7 cellular contexts compared by ENCODE assay signal in genomic region chr17:76701471-76701967, GRCh38. TPM values are rescaled to one million over a fixed set of nuclear protein-coding genes. Genes with fewer than 3 reads are reported as not detected.
DNase-seq lines count a peak whose midpoint lies in the region; ATAC-seq and TF ChIP-seq lines count a peak whose summit lies in the region.
"Had no signal": no experiment of that assay in that cellular context is flagged by ENCODE, and none has a peak within 500 bp of the region (broad histone marks: within the 10 kb centered on the region; RNA-seq: fewer than 3 reads in every experiment).

No MANE protein-coding gene starts in this region.

- H3K9me3 ChIP-seq in HUES6 (ENCODE audit: control insufficient read depth, insufficient read depth, low read depth, low read length) (no peaks in the 10 kb centered on the region), fibroblast of lung (ENCODE audit: control insufficient read depth, insufficient read depth, low read depth, low read length) (no peaks in the 10 kb centered on the region), sigmoid colon (no peaks in the 10 kb centered on the region)

- TF ChIP-seq EP300 in sigmoid colon (IDR thresholded peaks at IDR 0.05) = no peak

- peaks cover 40% of the 10 kb centered on the region for H3K4me1 ChIP-seq in HUES6 (ENCODE audit: control insufficient read depth, insufficient read depth, low read length)
- peaks cover 29% of the 10 kb centered on the region for H3K4me1 ChIP-seq in fibroblast of lung (ENCODE audit: control insufficient read depth, extremely low read depth, insufficient read depth, low read length)
- H3K4me1 ChIP-seq in sigmoid colon = peaks cover 0 to 95% (median 88%) of the 10 kb centered on the region in 4 donors

- H3K36me3 ChIP-seq in HUES6 (ENCODE audit: control insufficient read depth, insufficient read depth, low read length) = no peaks in the 10 kb centered on the region
- H3K36me3 ChIP-seq in fibroblast of lung (ENCODE audit: control insufficient read depth, insufficient read depth, low read length) = no peaks in the 10 kb centered on the region
- no peaks in the 10 kb centered on the region for H3K36me3 ChIP-seq in sigmoid colon

- TF ChIP-seq POLR2A in sigmoid colon (IDR thresholded peaks at IDR 0.05) = no peak

- H3K4me3 ChIP-seq in HUES6 (ENCODE audit: low read depth, low read length) (peak overlapping the region; percentile 15; the same call in 1 of the 2 replicates), fibroblast of lung (replicated peaks in 1 of 4; ENCODE audit: control extremely low read depth in 1 of 4, insufficient read depth in 1 of 4, low read depth in 3 of 4, low read length in 4 of 4) (no peak overlapping the region), sigmoid colon (peak overlapping the region in 3 of 4 donors; percentile 6 to 41 (median 39))

- ATAC-seq in GM18498 (IDR thresholded peaks at IDR 0.05; ENCODE audit: unreplicated experiment) = no peak

- no peaks in the 10 kb centered on the region for H4K20me1 ChIP-seq in fibroblast of lung (ENCODE audit: control insufficient read depth, extremely low read depth, insufficient read depth, low read length)

- intact Hi-C loops in sigmoid colon (cut with DNase I) = no loop called here

- 80 to 82% methylated on average over 11 of the region's 11 CpGs for WGBS in sigmoid colon, 2 donors

- TF ChIP-seq CTCF in fibroblast of lung (conservative IDR thresholded peaks at IDR 0.05 in 1 of 2, IDR thresholded peaks at IDR 0.05 in 1 of 2; ENCODE audit: low read depth in 1 of 2, low read length in 2 of 2) (no peak), sigmoid colon (IDR thresholded peaks at IDR 0.05) (no peak)

- in situ Hi-C loops in ACHN (cut with HindIII; ENCODE audit: low pct_ligation_motif_present, low pct_unique_long_range_greater_than_20kb, low sequenced_read_pairs) = no loop called here

- H3K27me3 ChIP-seq in HUES6 (ENCODE audit: control insufficient read depth, insufficient read depth, low read length) (no peaks in the 10 kb centered on the region), fibroblast of lung (ENCODE audit: control insufficient read depth, insufficient read depth, low read length) (no peaks in the 10 kb centered on the region), sigmoid colon (no peaks in the 10 kb centered on the region)

- peak overlapping the region; percentile 94 for H3K4me2 ChIP-seq in fibroblast of lung (ENCODE audit: extremely low read depth, insufficient read depth, low read length)

- H3K79me2 ChIP-seq in fibroblast of lung (ENCODE audit: control insufficient read depth, insufficient read depth, low read length) = peaks cover 84% of the 10 kb centered on the region

- H3K9ac ChIP-seq in HUES6 (ENCODE audit: low read length) = no peak overlapping the region
- H3K9ac ChIP-seq in fibroblast of lung (ENCODE audit: insufficient read depth, low read length) = peak overlapping the region; percentile 61

- no peak for DNase-seq in fibroblast of lung (ENCODE audit: low read depth in 2 of 2)
- DNase-seq in sigmoid colon = no peak
- no peak for DNase-seq in ACHN
- DNase-seq in HuH-7.5 (ENCODE audit: low spot score) = no peak
- DNase-seq: NCI-H1436 treated with DMSO at 0.1 percent for 48 hours had no signal

- H2AFZ ChIP-seq in fibroblast of lung (ENCODE audit: low read length) = no peak overlapping the region

- H3K27ac ChIP-seq in HUES6 (ENCODE audit: low read depth, low read length) = no peak overlapping the region
- H3K27ac ChIP-seq in fibroblast of lung (ENCODE audit: insufficient read depth, low read length) = peak overlapping the region; percentile 83
- H3K27ac ChIP-seq in sigmoid colon = peak overlapping the region; percentile 88 to 98 (median 95)

RNA-seq across cellular contexts. Expression of gene MXRA7, which starts 9.2 kb away (rescaled TPM):
- total RNA-seq in fibroblast of lung = 127 and 142 TPM in 2 replicates
- polyA plus RNA-seq in fibroblast of lung = 215 and 307 TPM in 2 replicates
- 189 and 250 TPM in 2 replicates for polyA plus RNA-seq in fibroblast of lung (2012)
- 200 and 284 TPM in 2 replicates for polyA minus RNA-seq in fibroblast of lung (ENCODE audit: low replicate concordance)
- total RNA-seq in sigmoid colon = 100 to 1,000 TPM; 327 to 428 (median 348) TPM
- 100 to 1,000 TPM in 1 of 3 donors, 10 to 100 TPM in 1, 1 to 10 TPM in 1; 8.3 to 109 (median 35.3) TPM for polyA plus RNA-seq in sigmoid colon

RNA-seq across cellular contexts. Expression of gene JMJD6, which starts 24.9 kb away (rescaled TPM):
- total RNA-seq in fibroblast of lung = 13.6 and 16.2 TPM in 2 replicates
- polyA plus RNA-seq in fibroblast of lung = 16.5 and 17.7 TPM in 2 replicates
- polyA plus RNA-seq in fibroblast of lung (2012) = 36.7 and 39.6 TPM in 2 replicates
- 32.0 and 51.9 TPM in 2 replicates for polyA minus RNA-seq in fibroblast of lung (ENCODE audit: low replicate concordance)
- total RNA-seq in sigmoid colon = 10 to 100 TPM; 21.3 to 37.3 (median 28.9) TPM
- polyA plus RNA-seq in sigmoid colon = 10 to 100 TPM; 24.0 to 28.9 (median 24.8) TPM

RNA-seq across cellular contexts. Expression of gene METTL23, which starts 25.1 kb away (rescaled TPM):
- total RNA-seq in fibroblast of lung (21.1 and 26.4 TPM in 2 replicates), sigmoid colon (10 to 100 TPM; 13.6 to 32.5 (median 20.8) TPM)
- polyA plus RNA-seq in fibroblast of lung (34.5 and 35.1 TPM in 2 replicates), sigmoid colon (10 to 100 TPM; 25.7 to 34.8 (median 33.6) TPM)
- polyA plus RNA-seq in fibroblast of lung (2012) = 28.1 and 31.8 TPM in 2 replicates
- 9.5 and 15.8 TPM in 2 replicates for polyA minus RNA-seq in fibroblast of lung (ENCODE audit: low replicate concordance)

RNA-seq across cellular contexts. Expression of gene SRSF2, which starts 35.6 kb away (rescaled TPM):
- 59.6 and 77.5 TPM in 2 replicates for total RNA-seq in fibroblast of lung
- polyA plus RNA-seq in fibroblast of lung = 203 and 238 TPM in 2 replicates
- polyA plus RNA-seq in fibroblast of lung (2012) = 156 and 211 TPM in 2 replicates
- 72.2 and 86.0 TPM in 2 replicates for polyA minus RNA-seq in fibroblast of lung (ENCODE audit: low replicate concordance)
- total RNA-seq in sigmoid colon = 100 to 1,000 TPM; 123 to 229 (median 129) TPM
- 100 to 1,000 TPM in 2 of 3 donors, 10 to 100 TPM in 1; 87.9 to 187 (median 107) TPM for polyA plus RNA-seq in sigmoid colon

RNA-seq across cellular contexts. Expression of gene MFSD11, which starts 36.4 kb away (rescaled TPM):
- total RNA-seq in fibroblast of lung (15.7 and 31.4 TPM in 2 replicates), sigmoid colon (10 to 100 TPM; 27.5 to 46.2 (median 41.7) TPM)
- polyA plus RNA-seq in fibroblast of lung (20.1 and 22.4 TPM in 2 replicates), sigmoid colon (10 to 100 TPM in 1 of 3 donors, 1 to 10 TPM in 2; 6.6 to 22.1 (median 6.9) TPM)
- polyA plus RNA-seq in fibroblast of lung (2012) = 14.7 and 15.3 TPM in 2 replicates
- 15.4 and 23.3 TPM in 2 replicates for polyA minus RNA-seq in fibroblast of lung (ENCODE audit: low replicate concordance)

Comparison
In these comparisons a context has a peak if more than half of its experiments do, and no peak if none do; other contexts are left out.
1. H3K4me3 ChIP-seq: peak in HUES6 (single experiment) and sigmoid colon (3 of 4); none in fibroblast of lung (0 of 4).